Comparison of ENCODE assay signal across 24 cellular contexts in the genomic region with DNA sequence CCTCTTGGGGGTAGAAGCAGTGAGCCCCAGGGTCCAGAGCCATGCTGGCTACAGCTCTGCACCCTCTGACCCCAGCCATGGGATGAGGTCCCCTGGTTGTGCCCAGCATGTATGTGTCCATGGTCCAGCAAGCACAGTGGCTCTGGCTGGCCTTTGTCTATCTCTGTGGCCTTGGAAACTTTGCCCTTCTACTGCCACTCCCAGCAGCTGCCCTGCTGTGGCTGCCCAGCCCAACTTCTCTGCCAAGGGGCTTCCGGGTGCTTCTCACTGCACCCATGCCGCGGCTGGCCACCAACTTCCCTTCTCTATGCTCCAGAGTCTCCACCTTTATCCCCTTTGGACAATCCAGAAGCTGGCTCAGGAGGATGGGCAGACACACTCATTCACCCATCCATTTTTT. TPM values are rescaled to one million over a fixed set of nuclear protein-coding genes. Genes with fewer than 3 reads are reported as not detected.
A peak's percentile ranks its signal among the peaks of the same experiment; 100 is the strongest.
DNase-seq lines count a peak whose midpoint lies in the region; ATAC-seq, FAIRE-seq and TF ChIP-seq lines count a peak whose summit lies in the region.
"Had no signal": no experiment of that assay in that cellular context is flagged by ENCODE, and none has a peak within 500 bp of the region (broad histone marks: within the 10 kb centered on the region; RNA-seq: fewer than 3 reads in every experiment).

No MANE protein-coding gene starts in this region.

- H3K4me1 ChIP-seq in BLaER1 treated with 17β-estradiol and CSF1 and Interleukin-3, amounts not matched to agents 10 nM and 100 nM: peaks cover 21 to 57% (median 38%) of the 10 kb centered on the region in 10 experiments
- H3K4me1 ChIP-seq in IMR-90 (ENCODE audit: control insufficient read depth, insufficient read depth, low read length) (no peaks in the 10 kb centered on the region), HepG2 (ENCODE audit: insufficient read depth, low read length) (peaks cover 25% of the 10 kb centered on the region)
- H3K4me1 ChIP-seq: A549 had no signal

- H2BK15ac ChIP-seq in IMR-90 (ENCODE audit: low read depth, low read length): no peak overlapping the region

- no peak overlapping the region for H2BK20ac ChIP-seq in IMR-90 (ENCODE audit: low read depth, low read length)

- no peak overlapping the region for H3K4ac ChIP-seq in IMR-90 (ENCODE audit: low read depth, low read length)

- TF ChIP-seq CTCF in IMR-90 (conservative IDR thresholded peaks at IDR 0.05; ENCODE audit: low read depth, low read length) (no peak), HepG2 (CRISPR knock-in tag; IDR thresholded peaks at IDR 0.05) (no peak), osteocyte (IDR thresholded peaks at IDR 0.05) (no peak)

- intact Hi-C loops in IMR-90 (cut with micrococcal nuclease): no loop called here
- intact Hi-C loops in HepG2 (cut with micrococcal nuclease; ENCODE audit: unreplicated experiment): no loop called here

- in situ Hi-C loops in IMR-90 (cut with MboI; ENCODE audit: low sequenced_read_pairs) (no loop called here), HepG2 (cut with HindIII; ENCODE audit: extremely low pct_ligation_motif_present, low pct_unique_long_range_greater_than_20kb) (loop anchor here (10.0 kb wide), 1 partner anchor 110 kb away; no protein-coding TSS in a partner anchor)

- H3K79me2 ChIP-seq in HepG2 (ENCODE audit: insufficient read depth, low read length): no peaks in the 10 kb centered on the region

- 0 out of 22 replicates have a peak overlapping the region, but pooled peaks of 1 of the 11 experiments have one; percentile 18 for H3K9ac ChIP-seq in BLaER1 treated with 17β-estradiol and CSF1 and Interleukin-3, amounts not matched to agents 10 nM and 100 nM
- no peak overlapping the region for H3K9ac ChIP-seq in IMR-90 (ENCODE audit: low read depth, low read length)
- no peak overlapping the region for H3K9ac ChIP-seq in HepG2 (ENCODE audit: insufficient read depth, low read depth, low read length)

- no peaks in the 10 kb centered on the region for H3K9me1 ChIP-seq in IMR-90 (ENCODE audit: insufficient read depth, low read length)

- H2AFZ ChIP-seq in IMR-90 (replicated peaks; ENCODE audit: low read length, poor library complexity) (no peak overlapping the region), HepG2 (ENCODE audit: low read length) (no peak overlapping the region)

- no peak overlapping the region for H3K27ac Mint-ChIP-seq in osteocyte (ENCODE audit: unreplicated experiment)
- no peak overlapping the region for H3K27ac Mint-ChIP-seq in activated T-cell treated with anti-CD3 and anti-CD28 coated beads, Interleukin-2, amount 50 U/mL, for 72 hours
- H3K27ac Mint-ChIP-seq: B cell; CD4-positive, alpha-beta T cell; HFFc6 had no signal

- no peak for TF ChIP-seq EP300 in HepG2 (IDR thresholded peaks at IDR 0.05; ENCODE audit: low read depth in 2 of 2, low read length in 2 of 2)
- no peak for TF ChIP-seq EP300 in HepG2 (CRISPR knock-in tag; IDR thresholded peaks at IDR 0.05; ENCODE audit: borderline replicate concordance)

- DNase-seq in IMR-90 (no peak), HepG2 (ENCODE audit: low spot score) (no peak), osteocyte (ENCODE audit: extremely low spot score, unreplicated experiment) (peak; percentile 66), ureter (ENCODE audit: low spot score) (no peak), germinal center (ENCODE audit: low spot score) (no peak)
- no peak for DNase-seq in activated T-cell treated with anti-CD3 and anti-CD28 coated beads, Interleukin-2, amount 50 U/mL, for 72 hours
- DNase-seq: CD4-positive, alpha-beta T cell; COR-L47; DMS79; H7; HFFc6; KBM-7; MM.1S; NCI-H1092; NCI-H1436; NCI-H2029; NCI-H226; NCI-H510A treated with DMSO at 0.1 percent for 48 hours; NCI-H748 treated with DMSO at 0.1 percent for 48 hours had no signal

- TF ChIP-seq POLR2A in IMR-90 (IDR thresholded peaks at IDR 0.05; ENCODE audit: low read depth, low read length) (no peak), HepG2 (IDR thresholded peaks at IDR 0.05; ENCODE audit: insufficient read depth in 1 of 2, low read depth in 2 of 2, low read length in 2 of 2) (no peak)

- H3K9me3 Mint-ChIP-seq in osteocyte (ENCODE audit: unreplicated experiment): peaks cover under 1% of the 10 kb centered on the region
- no peaks in the 10 kb centered on the region for H3K9me3 Mint-ChIP-seq in activated T-cell treated with anti-CD3 and anti-CD28 coated beads, Interleukin-2, amount 50 U/mL, for 72 hours
- H3K9me3 Mint-ChIP-seq: CD4-positive, alpha-beta T cell; HFFc6 had no signal

- BruUV-seq in IMR-90 (replicated peaks; lab: Mats Ljungman, UMichigan) (no TSS peak), HepG2 (replicated peaks; lab: Mats Ljungman, UMichigan) (no TSS peak)

- 67% methylated on average over 3 of the region's 3 CpGs; no CpG with 5 or more reads in 1 of the 2 experiments for whole genome bisulfite sequencing in IMR-90 (ENCODE audit: extremely low coverage in 2 of 2, insufficient read length in 1 of 2), 2 experiments
- WGBS in HepG2 (ENCODE audit: low lambda C conversion rate): 62% methylated on average over 3 of the region's 3 CpGs

- H4K8ac ChIP-seq in IMR-90 (ENCODE audit: low read depth in 2 of 2, low read length in 2 of 2): no peak overlapping the region

- H4K91ac ChIP-seq in IMR-90 (ENCODE audit: insufficient read depth, low read depth, low read length): no peak overlapping the region

- no peak overlapping the region for H3K56ac ChIP-seq in IMR-90 (ENCODE audit: extremely low read depth, insufficient read depth, low read length)

- H2BK120ac ChIP-seq in IMR-90 (ENCODE audit: low read depth, low read length): no peak overlapping the region

- peak overlapping the region; percentile 36 to 74 (median 56) for H3K4me2 ChIP-seq in BLaER1 treated with 17β-estradiol and CSF1 and Interleukin-3, amounts not matched to agents 10 nM and 100 nM
- H3K4me2 ChIP-seq in IMR-90 (ENCODE audit: low read depth, low read length): no peak overlapping the region
- H3K4me2 ChIP-seq in HepG2 (ENCODE audit: low read depth, low read length): peak overlapping the region; percentile 83
- H3K4me2 ChIP-seq: A549 had no signal

- no peaks in the 10 kb centered on the region for H3K36me3 ChIP-seq in BLaER1 treated with 17β-estradiol and CSF1 and Interleukin-3, amounts not matched to agents 10 nM and 100 nM
- H3K36me3 ChIP-seq in IMR-90 (ENCODE audit: control insufficient read depth, insufficient read depth, low read length) (no peaks in the 10 kb centered on the region), HepG2 (replicated peaks in 1 of 2; ENCODE audit: control insufficient read depth in 1 of 2, insufficient read depth in 2 of 2, low read length in 2 of 2) (no peaks in the 10 kb centered on the region)

- H3K36me3 Mint-ChIP-seq in osteocyte (ENCODE audit: unreplicated experiment): no peaks in the 10 kb centered on the region
- H3K36me3 Mint-ChIP-seq in activated T-cell treated with anti-CD3 and anti-CD28 coated beads, Interleukin-2, amount 50 U/mL, for 72 hours (ENCODE audit: insufficient read depth in 2 of 2): no peaks in the 10 kb centered on the region

- no peaks in the 10 kb centered on the region for H3K27me3 ChIP-seq in BLaER1 treated with 17β-estradiol and CSF1 and Interleukin-3, amounts not matched to agents 10 nM and 100 nM
- H3K27me3 ChIP-seq in IMR-90 (ENCODE audit: control insufficient read depth, insufficient read depth, low read length): peaks cover 2% of the 10 kb centered on the region; the same call in 1 of the 2 replicates
- H3K27me3 ChIP-seq in HepG2 (ENCODE audit: control insufficient read depth in 1 of 2, insufficient read depth in 2 of 2, low read length in 2 of 2): peaks cover 2 to 26% of the 10 kb centered on the region in 2 experiments; a peak in 3 of 5 replicates

- ATAC-seq in IMR-90 (ENCODE audit: low read depth): no peak
- ATAC-seq in HepG2: peak; percentile 21
- no peak for ATAC-seq in activated T-cell treated with anti-CD3 and anti-CD28 coated beads, Interleukin-2, amount 50 U/mL, for 72 hours (replicated peaks in 1 of 2)
- no peak for ATAC-seq in HG03520 (IDR thresholded peaks at IDR 0.05; ENCODE audit: unreplicated experiment)

- no peak overlapping the region for H2AK5ac ChIP-seq in IMR-90 (ENCODE audit: low read depth, low read length)

- dilution Hi-C loops in IMR-90 (cut with HindIII; ENCODE audit: low sequenced_read_pairs, unreplicated experiment): no loop called here

- FAIRE-seq in HepG2 (lab: Jason Lieb, UNC): no peak
- FAIRE-seq: A549, GM12878 had no signal

- no peaks in the 10 kb centered on the region for H3K4me1 Mint-ChIP-seq in osteocyte (ENCODE audit: unreplicated experiment)
- peaks cover 2% of the 10 kb centered on the region for H3K4me1 Mint-ChIP-seq in activated T-cell treated with anti-CD3 and anti-CD28 coated beads, Interleukin-2, amount 50 U/mL, for 72 hours (ENCODE audit: low read depth)
- H3K4me1 Mint-ChIP-seq: B cell had no signal

- H2BK5ac ChIP-seq in IMR-90 (ENCODE audit: low read depth, low read length, poor library complexity, severe bottlenecking): no peak overlapping the region

- peak overlapping the region; percentile 1 for H2AK9ac ChIP-seq in IMR-90 (replicated peaks; ENCODE audit: low read depth, low read length, poor library complexity)

- H3K4me3 ChIP-seq in BLaER1 treated with 17β-estradiol and CSF1 and Interleukin-3, amounts not matched to agents 10 nM and 100 nM: no peak overlapping the region
- H3K4me3 ChIP-seq in IMR-90 (ENCODE audit: insufficient read depth, low read depth, low read length) (no peak overlapping the region), HepG2 (replicated peaks in 1 of 3; ENCODE audit: insufficient read depth in 1 of 3, low read depth in 2 of 3, low read length in 3 of 3) (peak overlapping the region in 1 of 3 experiments; percentile 66; a peak in 1 of 6 replicates)
- H3K4me3 ChIP-seq: A549, GM12878 had no signal

- POLR2A ChIA-PET in IMR-90 (lab: Charles Lee; ENCODE audit: unreplicated experiment) (no interaction called here), HepG2 (lab: Yijun Ruan, JAX) (no interaction called here)

- no peak overlapping the region for H3K23ac ChIP-seq in IMR-90 (ENCODE audit: low read depth, low read length)

- H3K79me1 ChIP-seq in IMR-90 (ENCODE audit: low read depth in 1 of 2, low read length in 2 of 2): no peaks in the 10 kb centered on the region

- TF ChIP-seq RAD21 in IMR-90 (IDR thresholded peaks at IDR 0.05; ENCODE audit: low read length) (no peak), HepG2 (CRISPR knock-in tag; IDR thresholded peaks at IDR 0.05) (no peak)

- H4K5ac ChIP-seq in IMR-90 (ENCODE audit: low read depth, low read length): no peak overlapping the region

- no peaks in the 10 kb centered on the region for H4K20me1 ChIP-seq in BLaER1 treated with 17β-estradiol and CSF1 and Interleukin-3, amounts not matched to agents 10 nM and 100 nM
- H4K20me1 ChIP-seq in IMR-90 (ENCODE audit: insufficient read depth, low read length) (no peaks in the 10 kb centered on the region; the same call in 1 of the 2 replicates), HepG2 (ENCODE audit: insufficient read depth, low read length) (no peaks in the 10 kb centered on the region)

- H3K9me3 ChIP-seq in BLaER1 treated with 17β-estradiol and CSF1 and Interleukin-3, amounts not matched to agents 10 nM and 100 nM (replicated peaks in 1 of 11): peaks cover 0 to 5% (median 0%) of the 10 kb centered on the region in 11 experiments; a peak in 3 of 22 replicates
- H3K9me3 ChIP-seq in IMR-90 (ENCODE audit: control insufficient read depth, insufficient read depth, low read length) (no peaks in the 10 kb centered on the region), HepG2 (ENCODE audit: low read length) (no peaks in the 10 kb centered on the region)
- H3K9me3 ChIP-seq: A549 had no signal

- H3K27me3 Mint-ChIP-seq in osteocyte (ENCODE audit: unreplicated experiment): no peaks in the 10 kb centered on the region
- no peaks in the 10 kb centered on the region for H3K27me3 Mint-ChIP-seq in activated T-cell treated with anti-CD3 and anti-CD28 coated beads, Interleukin-2, amount 50 U/mL, for 72 hours (ENCODE audit: low read depth)
- H3K27me3 Mint-ChIP-seq: B cell; CD4-positive, alpha-beta T cell had no signal

- no peak overlapping the region for H3K4me3 Mint-ChIP-seq in osteocyte (ENCODE audit: unreplicated experiment)
- no peak overlapping the region for H3K4me3 Mint-ChIP-seq in activated T-cell treated with anti-CD3 and anti-CD28 coated beads, Interleukin-2, amount 50 U/mL, for 72 hours
- H3K4me3 Mint-ChIP-seq: B cell; CD4-positive, alpha-beta T cell; HFFc6 had no signal

- no peak overlapping the region for H3K18ac ChIP-seq in IMR-90 (ENCODE audit: low read depth, low read length)

- no peak overlapping the region for H3K14ac ChIP-seq in IMR-90 (replicated peaks; ENCODE audit: low read depth, low read length)

- CTCF ChIA-PET in IMR-90 (lab: Yijun Ruan, JAX) (no interaction called here), HepG2 (lab: Yijun Ruan, JAX; ENCODE audit: low intra/inter-chr PET ratio, low total read pairs) (no interaction called here)

- H3K27ac ChIP-seq in BLaER1 treated with 17β-estradiol and CSF1 and Interleukin-3, amounts not matched to agents 10 nM and 100 nM: peak overlapping the region in 1 of 11 experiments; percentile 25; a peak in 2 of 22 replicates
- no peak overlapping the region for H3K27ac ChIP-seq in IMR-90 (ENCODE audit: insufficient read depth, low read length)
- H3K27ac ChIP-seq in HepG2 (ENCODE audit: extremely low read length, insufficient read depth, low read length): no peak overlapping the region
- H3K27ac ChIP-seq: A549 had no signal

RNA-seq across cellular contexts. Expression of a gene that starts 18.8 kb away (rescaled TPM):
- total RNA-seq in IMR-90 (2012; rRNA removed) (16.4 and 17.7 TPM in 2 replicates), HepG2 (2016; rRNA removed; fragmentation: Illumina TruSeq; extraction: Trizol) (3.5 and 7.0 TPM in 2 replicates), osteocyte (35.9 and 41.2 TPM in 2 replicates), ureter (35.9 TPM)
- polyA plus RNA-seq in IMR-90 (2012; rRNA removed) (25.2 and 26.1 TPM in 2 replicates), HepG2 (2011; rRNA removed) (5.6 and 5.7 TPM in 2 replicates)
- polyA plus RNA-seq in IMR-90 (2012; cell fraction: cytosol; rRNA removed): 21.9 and 30.3 TPM in 2 replicates
- polyA plus RNA-seq in IMR-90 (2012; cell fraction: nucleus; rRNA removed; ENCODE audit: low replicate concordance): 8.1 and 11.7 TPM in 2 replicates
- 1.2 and 1.8 TPM in 2 replicates for total RNA-seq in HepG2 (2016; cell fraction: cytosol; rRNA removed; fragmentation: Illumina TruSeq; extraction: Trizol; ENCODE audit: low read depth)
- total RNA-seq in HepG2 (2016; cell fraction: insoluble cytoplasmic fraction; rRNA removed; fragmentation: Illumina TruSeq; extraction: Trizol): 2.9 and 6.9 TPM in 2 replicates
- 3.8 and 4.7 TPM in 2 replicates for total RNA-seq in HepG2 (2016; cell fraction: membrane; rRNA removed; fragmentation: Illumina TruSeq; extraction: Trizol)
- 6.4 and 7.9 TPM in 2 replicates for total RNA-seq in HepG2 (2016; cell fraction: nucleus; rRNA removed; fragmentation: Illumina TruSeq; extraction: Trizol)
- polyA plus RNA-seq in HepG2 (2011; cell fraction: cytosol; rRNA removed): 6.0 and 6.3 TPM in 2 replicates
- 9.5 and 9.8 TPM in 2 replicates for polyA plus RNA-seq in HepG2 (2011; cell fraction: nucleus; rRNA removed)
- polyA plus RNA-seq in HepG2 (2012): 7.3 and 7.8 TPM in 2 replicates
- 1.2 and 1.8 TPM in 2 replicates for polyA plus RNA-seq in HepG2 (2016; cell fraction: cytosol; fragmentation: Illumina TruSeq; extraction: Trizol; ENCODE audit: low read depth)
- polyA plus RNA-seq in HepG2 (2016; cell fraction: insoluble cytoplasmic fraction; fragmentation: Illumina TruSeq; extraction: Trizol; ENCODE audit: low read depth): 3.2 and 5.0 TPM in 2 replicates
- 2.4 and 3.2 TPM in 2 replicates for polyA plus RNA-seq in HepG2 (2016; cell fraction: membrane; fragmentation: Illumina TruSeq; extraction: Trizol; ENCODE audit: low read depth)
- polyA plus RNA-seq in HepG2 (2016; cell fraction: nucleus; fragmentation: Illumina TruSeq; extraction: Trizol; ENCODE audit: insufficient read depth, low read depth): 8.5 and 10.2 TPM in 2 replicates
- 13.7 and 14.5 TPM in 2 replicates for polyA minus RNA-seq in HepG2 (2011; rRNA and poly(A)+ RNA removed; ENCODE audit: low replicate concordance)
- 4.8 and 5.5 TPM in 2 replicates for polyA minus RNA-seq in HepG2 (2011; cell fraction: cytosol; rRNA and poly(A)+ RNA removed)
- 5.2 and 7.0 TPM in 2 replicates for polyA minus RNA-seq in HepG2 (2011; cell fraction: nucleus; rRNA and poly(A)+ RNA removed)
- total RNA-seq in activated T-cell treated with anti-CD3 and anti-CD28 coated beads, Interleukin-2, amount 50 U/mL, for 72 hours: 10 to 100 TPM; 20.9 to 21.1 TPM

RNA-seq across cellular contexts. Expression of a gene that starts 48.2 kb away (rescaled TPM):
- total RNA-seq in IMR-90 (2012; rRNA removed) (53.6 and 75.3 TPM in 2 replicates), HepG2 (2016; rRNA removed; fragmentation: Illumina TruSeq; extraction: Trizol) (43.2 and 65.4 TPM in 2 replicates), osteocyte (25.4 and 26.7 TPM in 2 replicates), ureter (50.5 TPM)
- polyA plus RNA-seq in IMR-90 (2012; rRNA removed) (38.0 and 54.7 TPM in 2 replicates), HepG2 (2011; rRNA removed) (28.5 and 37.8 TPM in 2 replicates)
- 14.8 and 19.0 TPM in 2 replicates for polyA plus RNA-seq in IMR-90 (2012; cell fraction: cytosol; rRNA removed)
- polyA plus RNA-seq in IMR-90 (2012; cell fraction: nucleus; rRNA removed; ENCODE audit: low replicate concordance): 4.3 and 18.5 TPM in 2 replicates
- 14.7 and 15.0 TPM in 2 replicates for total RNA-seq in HepG2 (2016; cell fraction: cytosol; rRNA removed; fragmentation: Illumina TruSeq; extraction: Trizol; ENCODE audit: low read depth)
- 46.9 and 63.2 TPM in 2 replicates for total RNA-seq in HepG2 (2016; cell fraction: insoluble cytoplasmic fraction; rRNA removed; fragmentation: Illumina TruSeq; extraction: Trizol)
- 40.6 and 40.7 TPM in 2 replicates for total RNA-seq in HepG2 (2016; cell fraction: membrane; rRNA removed; fragmentation: Illumina TruSeq; extraction: Trizol)
- total RNA-seq in HepG2 (2016; cell fraction: nucleus; rRNA removed; fragmentation: Illumina TruSeq; extraction: Trizol): 18.9 and 20.9 TPM in 2 replicates
- 27.1 and 34.7 TPM in 2 replicates for polyA plus RNA-seq in HepG2 (2011; cell fraction: cytosol; rRNA removed)
- polyA plus RNA-seq in HepG2 (2011; cell fraction: nucleus; rRNA removed): 7.9 and 9.7 TPM in 2 replicates
- 25.9 and 28.9 TPM in 2 replicates for polyA plus RNA-seq in HepG2 (2012)
- 17.5 and 21.3 TPM in 2 replicates for polyA plus RNA-seq in HepG2 (2016; cell fraction: cytosol; fragmentation: Illumina TruSeq; extraction: Trizol; ENCODE audit: low read depth)
- polyA plus RNA-seq in HepG2 (2016; cell fraction: insoluble cytoplasmic fraction; fragmentation: Illumina TruSeq; extraction: Trizol; ENCODE audit: low read depth): 77.8 and 83.3 TPM in 2 replicates
- 40.5 and 41.2 TPM in 2 replicates for polyA plus RNA-seq in HepG2 (2016; cell fraction: membrane; fragmentation: Illumina TruSeq; extraction: Trizol; ENCODE audit: low read depth)
- 29.6 and 37.1 TPM in 2 replicates for polyA plus RNA-seq in HepG2 (2016; cell fraction: nucleus; fragmentation: Illumina TruSeq; extraction: Trizol; ENCODE audit: insufficient read depth, low read depth)
- polyA minus RNA-seq in HepG2 (2011; rRNA and poly(A)+ RNA removed; ENCODE audit: low replicate concordance): 7.6 and 34.5 TPM in 2 replicates
- polyA minus RNA-seq in HepG2 (2011; cell fraction: cytosol; rRNA and poly(A)+ RNA removed): 18.2 and 26.6 TPM in 2 replicates
- polyA minus RNA-seq in HepG2 (2011; cell fraction: nucleus; rRNA and poly(A)+ RNA removed): 11.1 and 12.7 TPM in 2 replicates
- 10 to 100 TPM; 52.9 to 53.1 TPM for total RNA-seq in activated T-cell treated with anti-CD3 and anti-CD28 coated beads, Interleukin-2, amount 50 U/mL, for 72 hours
